In the genomic region with DNA sequence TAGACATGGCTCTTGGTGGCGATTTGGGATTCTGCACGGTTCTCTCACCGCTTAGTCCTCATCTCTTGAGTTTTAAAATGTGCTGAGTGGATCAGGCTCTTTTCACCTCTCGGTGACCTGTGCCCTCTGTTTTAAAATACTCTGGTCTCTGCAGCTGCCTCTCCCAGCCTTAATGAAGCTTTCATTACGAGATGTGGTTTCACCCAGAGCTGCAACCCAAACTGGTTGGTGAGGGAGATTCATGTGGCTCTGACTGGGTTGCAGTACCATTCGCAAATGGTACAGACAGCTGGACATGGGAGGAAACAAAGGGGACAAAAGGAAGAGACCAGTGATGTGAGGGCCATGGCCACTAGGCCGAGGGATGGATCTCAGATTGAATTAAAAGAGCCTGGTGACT, we compare ENCODE assay signal across 21 cellular contexts.
"Had no signal": no experiment of that assay in that cellular context is flagged by ENCODE, and none has a peak within 500 bp of the region (broad histone marks: within the 10 kb centered on the region; RNA-seq: fewer than 3 reads in every experiment).

No MANE protein-coding gene starts in this region.

- H3K4me3 ChIP-seq: colonic mucosa, esophagus squamous epithelium, gastrocnemius medialis, heart right ventricle, left lung, lung, mucosa of descending colon had no signal

- DNase-seq: colonic mucosa; cortex of kidney; effector CD8-positive, alpha-beta T cell; effector memory CD8-positive, alpha-beta T cell; endodermal cell; erythroblast; esophagus squamous epithelium; foreskin fibroblast; foreskin melanocyte; gastrocnemius medialis; glutamatergic neuron; heart right ventricle; hippocampal formation; left cardiac atrium; left lung; left ventricle myocardium superior; mammary epithelial cell; mucosa of descending colon; naive thymus-derived CD4-positive, alpha-beta T cell had no signal

- H3K27me3 ChIP-seq: colonic mucosa had no signal

- H3K9me3 ChIP-seq: colonic mucosa, esophagus squamous epithelium, gastrocnemius medialis, heart right ventricle, left lung, mucosa of descending colon had no signal

- H3K36me3 ChIP-seq: colonic mucosa, esophagus squamous epithelium, gastrocnemius medialis, heart right ventricle, left lung had no signal

- H3K27ac ChIP-seq: colonic mucosa, epithelial cell of prostate, esophagus squamous epithelium, gastrocnemius medialis, heart right ventricle, left lung had no signal

- H3K4me1 ChIP-seq: colonic mucosa, esophagus squamous epithelium, gastrocnemius medialis, left lung had no signal
